ENCODE assay signal across 1 cellular context in genomic region chr7:128954830-128955797, GRCh38.
TF ChIP-seq lines count a peak whose summit lies in the region.

No MANE protein-coding gene starts in this region.

TF ChIP-seq in HCT116, 20 proteins besides CTCF, POLR2A, EP300 and RAD21:
- no peak for TF ChIP-seq YY1 (IDR thresholded peaks at IDR 0.05; ENCODE audit: extremely low read depth, insufficient replicate concordance, low read depth, low read length)
- TF ChIP-seq JUND (IDR thresholded peaks at IDR 0.05), result no peak
- TF ChIP-seq ATF3 (IDR thresholded peaks at IDR 0.05), result no peak
- no peak for TF ChIP-seq MAX (IDR thresholded peaks at IDR 0.05)
- no peak for TF ChIP-seq ELF1 (IDR thresholded peaks at IDR 0.05; ENCODE audit: borderline replicate concordance, low read depth)
- no peak for TF ChIP-seq ZFX (IDR thresholded peaks at IDR 0.05)
- no peak for TF ChIP-seq FOSL1 (IDR thresholded peaks at IDR 0.05; ENCODE audit: low read depth)
- TF ChIP-seq EGR1 (IDR thresholded peaks at IDR 0.05; ENCODE audit: low read depth), result no peak
- TF ChIP-seq POLR2AphosphoS5 (IDR thresholded peaks at IDR 0.05; ENCODE audit: low read depth, low read length), result no peak
- no peak for TF ChIP-seq CEBPB (IDR thresholded peaks at IDR 0.05; ENCODE audit: low read depth)
- no peak for TF ChIP-seq SRF (IDR thresholded peaks at IDR 0.05; ENCODE audit: low read depth)
